Comparison of ENCODE assay signal across 1 cellular context in the genomic region with DNA sequence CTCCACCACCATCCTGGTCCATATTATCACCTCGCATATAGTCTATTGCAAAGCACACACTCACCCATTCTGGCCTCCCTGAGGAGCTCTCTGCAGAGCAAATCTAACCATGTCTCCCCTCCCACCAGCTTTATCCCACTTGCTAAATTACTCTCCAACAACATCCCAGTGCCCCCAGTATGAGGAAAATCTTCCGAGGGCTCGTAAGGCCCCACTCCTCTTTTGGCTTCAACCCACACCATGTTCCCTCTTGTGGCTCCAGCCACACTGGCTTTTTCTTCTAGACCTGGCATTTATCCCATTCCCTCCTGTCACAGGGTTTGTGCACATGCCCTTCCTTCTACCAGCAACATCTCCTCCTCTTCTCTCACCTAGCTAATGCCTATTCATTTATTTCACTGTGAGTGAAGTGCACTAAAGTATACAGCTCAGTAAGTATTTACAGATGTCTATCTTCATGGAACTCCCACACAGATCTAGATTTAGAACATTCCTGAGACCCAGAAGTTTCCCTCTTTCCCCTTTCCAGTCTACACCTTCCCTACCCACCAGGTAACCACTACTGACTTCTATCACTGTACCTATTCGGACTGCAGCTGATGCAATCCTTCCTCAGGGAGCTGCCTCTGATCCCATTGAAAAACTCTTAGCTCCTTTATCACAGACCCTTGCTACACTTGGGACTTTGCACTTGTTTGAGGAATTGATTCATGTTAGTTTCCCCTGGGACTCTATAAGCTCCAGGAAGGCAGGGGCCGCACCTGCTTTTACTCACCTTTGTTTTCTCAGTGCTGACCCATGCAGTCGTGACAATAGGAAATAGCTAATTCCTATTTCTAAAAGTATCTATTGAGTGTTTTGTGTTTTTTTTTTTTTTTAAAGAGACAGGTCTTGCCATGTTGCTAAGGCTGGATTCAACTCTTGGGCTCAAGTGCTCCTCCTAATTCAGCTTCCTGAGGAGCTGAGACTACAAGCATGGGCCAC.
TF ChIP-seq lines count a peak whose summit lies in the region.

No MANE protein-coding gene starts in this region.

TF ChIP-seq in HepG2, 621 proteins besides CTCF, POLR2A, EP300 and RAD21 (continued from another document and continues in another):
- TF ChIP-seq, protein P1, sequence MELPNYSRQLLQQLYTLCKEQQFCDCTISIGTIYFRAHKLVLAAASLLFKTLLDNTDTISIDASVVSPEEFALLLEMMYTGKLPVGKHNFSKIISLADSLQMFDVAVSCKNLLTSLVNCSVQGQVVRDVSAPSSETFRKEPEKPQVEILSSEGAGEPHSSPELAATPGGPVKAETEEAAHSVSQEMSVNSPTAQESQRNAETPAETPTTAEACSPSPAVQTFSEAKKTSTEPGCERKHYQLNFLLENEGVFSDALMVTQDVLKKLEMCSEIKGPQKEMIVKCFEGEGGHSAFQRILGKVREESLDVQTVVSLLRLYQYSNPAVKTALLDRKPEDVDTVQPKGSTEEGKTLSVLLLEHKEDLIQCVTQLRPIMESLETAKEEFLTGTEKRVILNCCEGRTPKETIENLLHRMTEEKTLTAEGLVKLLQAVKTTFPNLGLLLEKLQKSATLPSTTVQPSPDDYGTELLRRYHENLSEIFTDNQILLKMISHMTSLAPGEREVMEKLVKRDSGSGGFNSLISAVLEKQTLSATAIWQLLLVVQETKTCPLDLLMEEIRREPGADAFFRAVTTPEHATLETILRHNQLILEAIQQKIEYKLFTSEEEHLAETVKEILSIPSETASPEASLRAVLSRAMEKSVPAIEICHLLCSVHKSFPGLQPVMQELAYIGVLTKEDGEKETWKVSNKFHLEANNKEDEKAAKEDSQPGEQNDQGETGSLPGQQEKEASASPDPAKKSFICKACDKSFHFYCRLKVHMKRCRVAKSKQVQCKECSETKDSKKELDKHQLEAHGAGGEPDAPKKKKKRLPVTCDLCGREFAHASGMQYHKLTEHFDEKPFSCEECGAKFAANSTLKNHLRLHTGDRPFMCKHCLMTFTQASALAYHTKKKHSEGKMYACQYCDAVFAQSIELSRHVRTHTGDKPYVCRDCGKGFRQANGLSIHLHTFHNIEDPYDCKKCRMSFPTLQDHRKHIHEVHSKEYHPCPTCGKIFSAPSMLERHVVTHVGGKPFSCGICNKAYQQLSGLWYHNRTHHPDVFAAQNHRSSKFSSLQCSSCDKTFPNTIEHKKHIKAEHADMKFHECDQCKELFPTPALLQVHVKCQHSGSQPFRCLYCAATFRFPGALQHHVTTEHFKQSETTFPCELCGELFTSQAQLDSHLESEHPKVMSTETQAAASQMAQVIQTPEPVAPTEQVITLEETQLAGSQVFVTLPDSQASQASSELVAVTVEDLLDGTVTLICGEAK (IDR thresholded peaks at IDR 0.05), result no peak
- TF ChIP-seq, protein P1 (CRISPR knock-in tag; IDR thresholded peaks at IDR 0.05), result no peak
- TF ChIP-seq ZNF772 (CRISPR knock-in tag; IDR thresholded peaks at IDR 0.05) (peak; percentile 82; the same call in 1 of the 2 replicates), CENPT (CRISPR knock-in tag; IDR thresholded peaks at IDR 0.05; ENCODE audit: low read depth) (no peak), JUND (CRISPR knock-in tag; IDR thresholded peaks at IDR 0.05) (no peak), ZNF629 (CRISPR knock-in tag; conservative IDR thresholded peaks at IDR 0.05) (peak; percentile 37), SMAD9 (CRISPR knock-in tag; IDR thresholded peaks at IDR 0.05) (no peak), TARDBP (CRISPR knock-in tag; IDR thresholded peaks at IDR 0.05) (peak; percentile 89; the same call in 1 of the 2 replicates), ZBTB7B (CRISPR knock-in tag; IDR thresholded peaks at IDR 0.05) (peak; percentile 89), ZNF33A (CRISPR knock-in tag; IDR thresholded peaks at IDR 0.05; ENCODE audit: borderline replicate concordance) (no peak), RFX3 (CRISPR knock-in tag; IDR thresholded peaks at IDR 0.05) (no peak), PITX1 (CRISPR knock-in tag; IDR thresholded peaks at IDR 0.05) (peak; percentile 89), ZNF780A (CRISPR knock-in tag; IDR thresholded peaks at IDR 0.05) (no peak), ZNF44 (CRISPR knock-in tag; IDR thresholded peaks at IDR 0.05) (no peak), ZNF660 (CRISPR knock-in tag; IDR thresholded peaks at IDR 0.05; ENCODE audit: borderline replicate concordance, low read depth) (no peak), SAFB2 (CRISPR knock-in tag; IDR thresholded peaks at IDR 0.05; ENCODE audit: borderline replicate concordance, low read depth) (no peak; the same call in 1 of the 2 replicates), MIER3 (CRISPR knock-in tag; IDR thresholded peaks at IDR 0.05; ENCODE audit: borderline replicate concordance) (peak; percentile 56; the same call in 1 of the 2 replicates), ZC3H4 (CRISPR knock-in tag; IDR thresholded peaks at IDR 0.05; ENCODE audit: borderline replicate concordance) (no peak), TBX3 (IDR thresholded peaks at IDR 0.05; ENCODE audit: borderline replicate concordance) (no peak), ZNF160 (CRISPR knock-in tag; IDR thresholded peaks at IDR 0.05) (no peak), ETV5 (CRISPR knock-in tag; IDR thresholded peaks at IDR 0.05; ENCODE audit: borderline replicate concordance) (peak; percentile 83; the same call in 1 of the 2 replicates), GFI1 (CRISPR knock-in tag; IDR thresholded peaks at IDR 0.05; ENCODE audit: borderline replicate concordance) (peak; percentile 96), RBAK (CRISPR knock-in tag; IDR thresholded peaks at IDR 0.05) (0 out of 2 replicates have a peak, but pooled peaks have one; percentile 31)
- TF ChIP-seq, protein P2, sequence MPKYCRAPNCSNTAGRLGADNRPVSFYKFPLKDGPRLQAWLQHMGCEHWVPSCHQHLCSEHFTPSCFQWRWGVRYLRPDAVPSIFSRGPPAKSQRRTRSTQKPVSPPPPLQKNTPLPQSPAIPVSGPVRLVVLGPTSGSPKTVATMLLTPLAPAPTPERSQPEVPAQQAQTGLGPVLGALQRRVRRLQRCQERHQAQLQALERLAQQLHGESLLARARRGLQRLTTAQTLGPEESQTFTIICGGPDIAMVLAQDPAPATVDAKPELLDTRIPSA (CRISPR knock-in tag; IDR thresholded peaks at IDR 0.05; ENCODE audit: borderline replicate concordance), result no peak
- TF ChIP-seq, protein P3, sequence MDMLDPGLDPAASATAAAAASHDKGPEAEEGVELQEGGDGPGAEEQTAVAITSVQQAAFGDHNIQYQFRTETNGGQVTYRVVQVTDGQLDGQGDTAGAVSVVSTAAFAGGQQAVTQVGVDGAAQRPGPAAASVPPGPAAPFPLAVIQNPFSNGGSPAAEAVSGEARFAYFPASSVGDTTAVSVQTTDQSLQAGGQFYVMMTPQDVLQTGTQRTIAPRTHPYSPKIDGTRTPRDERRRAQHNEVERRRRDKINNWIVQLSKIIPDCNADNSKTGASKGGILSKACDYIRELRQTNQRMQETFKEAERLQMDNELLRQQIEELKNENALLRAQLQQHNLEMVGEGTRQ (IDR thresholded peaks at IDR 0.05; ENCODE audit: low read depth, low read length), result no peak
- TF ChIP-seq, protein P3 (CRISPR knock-in tag; IDR thresholded peaks at IDR 0.05; ENCODE audit: borderline replicate concordance), result no peak
- TF ChIP-seq, protein P4, sequence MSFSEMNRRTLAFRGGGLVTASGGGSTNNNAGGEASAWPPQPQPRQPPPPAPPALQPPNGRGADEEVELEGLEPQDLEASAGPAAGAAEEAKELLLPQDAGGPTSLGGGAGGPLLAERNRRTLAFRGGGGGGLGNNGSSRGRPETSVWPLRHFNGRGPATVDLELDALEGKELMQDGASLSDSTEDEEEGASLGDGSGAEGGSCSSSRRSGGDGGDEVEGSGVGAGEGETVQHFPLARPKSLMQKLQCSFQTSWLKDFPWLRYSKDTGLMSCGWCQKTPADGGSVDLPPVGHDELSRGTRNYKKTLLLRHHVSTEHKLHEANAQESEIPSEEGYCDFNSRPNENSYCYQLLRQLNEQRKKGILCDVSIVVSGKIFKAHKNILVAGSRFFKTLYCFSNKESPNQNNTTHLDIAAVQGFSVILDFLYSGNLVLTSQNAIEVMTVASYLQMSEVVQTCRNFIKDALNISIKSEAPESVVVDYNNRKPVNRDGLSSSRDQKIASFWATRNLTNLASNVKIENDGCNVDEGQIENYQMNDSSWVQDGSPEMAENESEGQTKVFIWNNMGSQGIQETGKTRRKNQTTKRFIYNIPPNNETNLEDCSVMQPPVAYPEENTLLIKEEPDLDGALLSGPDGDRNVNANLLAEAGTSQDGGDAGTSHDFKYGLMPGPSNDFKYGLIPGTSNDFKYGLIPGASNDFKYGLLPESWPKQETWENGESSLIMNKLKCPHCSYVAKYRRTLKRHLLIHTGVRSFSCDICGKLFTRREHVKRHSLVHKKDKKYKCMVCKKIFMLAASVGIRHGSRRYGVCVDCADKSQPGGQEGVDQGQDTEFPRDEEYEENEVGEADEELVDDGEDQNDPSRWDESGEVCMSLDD (CRISPR knock-in tag; IDR thresholded peaks at IDR 0.05; ENCODE audit: borderline replicate concordance), result no peak
- TF ChIP-seq, protein P5, sequence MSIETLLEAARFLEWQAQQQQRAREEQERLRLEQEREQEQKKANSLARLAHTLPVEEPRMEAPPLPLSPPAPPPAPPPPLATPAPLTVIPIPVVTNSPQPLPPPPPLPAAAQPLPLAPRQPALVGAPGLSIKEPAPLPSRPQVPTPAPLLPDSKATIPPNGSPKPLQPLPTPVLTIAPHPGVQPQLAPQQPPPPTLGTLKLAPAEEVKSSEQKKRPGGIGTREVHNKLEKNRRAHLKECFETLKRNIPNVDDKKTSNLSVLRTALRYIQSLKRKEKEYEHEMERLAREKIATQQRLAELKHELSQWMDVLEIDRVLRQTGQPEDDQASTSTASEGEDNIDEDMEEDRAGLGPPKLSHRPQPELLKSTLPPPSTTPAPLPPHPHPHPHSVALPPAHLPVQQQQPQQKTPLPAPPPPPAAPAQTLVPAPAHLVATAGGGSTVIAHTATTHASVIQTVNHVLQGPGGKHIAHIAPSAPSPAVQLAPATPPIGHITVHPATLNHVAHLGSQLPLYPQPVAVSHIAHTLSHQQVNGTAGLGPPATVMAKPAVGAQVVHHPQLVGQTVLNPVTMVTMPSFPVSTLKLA (IDR thresholded peaks at IDR 0.05), result 0 out of 2 replicates have a peak, but pooled peaks have one; percentile 6
- TF ChIP-seq, protein P6, sequence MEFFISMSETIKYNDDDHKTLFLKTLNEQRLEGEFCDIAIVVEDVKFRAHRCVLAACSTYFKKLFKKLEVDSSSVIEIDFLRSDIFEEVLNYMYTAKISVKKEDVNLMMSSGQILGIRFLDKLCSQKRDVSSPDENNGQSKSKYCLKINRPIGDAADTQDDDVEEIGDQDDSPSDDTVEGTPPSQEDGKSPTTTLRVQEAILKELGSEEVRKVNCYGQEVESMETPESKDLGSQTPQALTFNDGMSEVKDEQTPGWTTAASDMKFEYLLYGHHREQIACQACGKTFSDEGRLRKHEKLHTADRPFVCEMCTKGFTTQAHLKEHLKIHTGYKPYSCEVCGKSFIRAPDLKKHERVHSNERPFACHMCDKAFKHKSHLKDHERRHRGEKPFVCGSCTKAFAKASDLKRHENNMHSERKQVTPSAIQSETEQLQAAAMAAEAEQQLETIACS (CRISPR knock-in tag; IDR thresholded peaks at IDR 0.05), result no peak
- TF ChIP-seq, protein P7, sequence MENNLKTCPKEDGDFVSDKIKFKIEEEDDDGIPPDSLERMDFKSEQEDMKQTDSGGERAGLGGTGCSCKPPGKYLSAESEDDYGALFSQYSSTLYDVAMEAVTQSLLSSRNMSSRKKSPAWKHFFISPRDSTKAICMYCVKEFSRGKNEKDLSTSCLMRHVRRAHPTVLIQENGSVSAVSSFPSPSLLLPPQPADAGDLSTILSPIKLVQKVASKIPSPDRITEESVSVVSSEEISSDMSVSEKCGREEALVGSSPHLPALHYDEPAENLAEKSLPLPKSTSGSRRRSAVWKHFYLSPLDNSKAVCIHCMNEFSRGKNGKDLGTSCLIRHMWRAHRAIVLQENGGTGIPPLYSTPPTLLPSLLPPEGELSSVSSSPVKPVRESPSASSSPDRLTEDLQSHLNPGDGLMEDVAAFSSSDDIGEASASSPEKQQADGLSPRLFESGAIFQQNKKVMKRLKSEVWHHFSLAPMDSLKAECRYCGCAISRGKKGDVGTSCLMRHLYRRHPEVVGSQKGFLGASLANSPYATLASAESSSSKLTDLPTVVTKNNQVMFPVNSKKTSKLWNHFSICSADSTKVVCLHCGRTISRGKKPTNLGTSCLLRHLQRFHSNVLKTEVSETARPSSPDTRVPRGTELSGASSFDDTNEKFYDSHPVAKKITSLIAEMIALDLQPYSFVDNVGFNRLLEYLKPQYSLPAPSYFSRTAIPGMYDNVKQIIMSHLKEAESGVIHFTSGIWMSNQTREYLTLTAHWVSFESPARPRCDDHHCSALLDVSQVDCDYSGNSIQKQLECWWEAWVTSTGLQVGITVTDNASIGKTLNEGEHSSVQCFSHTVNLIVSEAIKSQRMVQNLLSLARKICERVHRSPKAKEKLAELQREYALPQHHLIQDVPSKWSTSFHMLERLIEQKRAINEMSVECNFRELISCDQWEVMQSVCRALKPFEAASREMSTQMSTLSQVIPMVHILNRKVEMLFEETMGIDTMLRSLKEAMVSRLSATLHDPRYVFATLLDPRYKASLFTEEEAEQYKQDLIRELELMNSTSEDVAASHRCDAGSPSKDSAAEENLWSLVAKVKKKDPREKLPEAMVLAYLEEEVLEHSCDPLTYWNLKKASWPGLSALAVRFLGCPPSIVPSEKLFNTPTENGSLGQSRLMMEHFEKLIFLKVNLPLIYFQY (CRISPR knock-in tag; IDR thresholded peaks at IDR 0.05; ENCODE audit: borderline replicate concordance), result peak; percentile 56; the same call in 1 of the 2 replicates
